In the genomic region with DNA sequence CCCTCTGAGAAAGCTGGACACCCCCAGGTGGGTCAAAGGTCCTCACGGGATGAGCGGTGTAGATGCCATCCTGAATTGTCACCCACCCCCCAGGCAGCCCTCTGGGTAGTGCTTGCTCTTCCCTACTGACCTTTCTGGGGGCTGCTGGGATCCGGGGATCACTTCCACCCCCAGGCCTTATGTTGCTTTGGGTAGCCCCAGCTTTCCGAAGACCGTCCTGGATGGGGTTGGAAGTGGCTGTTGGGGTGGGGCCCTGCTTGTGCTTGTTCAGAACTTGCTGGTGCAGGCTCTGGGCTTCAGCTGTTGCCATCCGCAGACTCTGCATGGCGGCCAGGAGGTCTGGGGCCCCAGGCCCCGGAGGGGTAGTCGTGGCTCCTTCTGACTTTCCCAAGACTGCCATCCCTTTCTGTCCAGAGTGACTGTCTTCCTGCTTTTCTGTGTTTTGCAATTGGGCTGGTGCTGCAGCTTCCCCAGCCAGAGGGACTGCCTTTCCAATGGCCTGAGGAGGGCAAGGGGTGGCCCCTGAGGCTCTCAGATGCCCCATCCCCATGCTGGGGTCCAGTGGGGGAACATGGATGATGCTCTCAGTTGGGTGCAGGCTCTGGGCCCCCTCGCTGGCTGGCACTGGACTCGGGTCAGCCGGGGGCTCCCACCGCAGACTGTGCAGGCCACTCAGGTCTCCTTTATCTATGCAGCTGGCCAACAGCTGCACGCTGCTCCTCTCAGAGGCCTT, we compare ENCODE assay signal across 30 cellular contexts. TPM values are rescaled to one million over a fixed set of nuclear protein-coding genes. Genes with fewer than 3 reads are reported as not detected.
"Had no signal": no experiment of that assay in that cellular context is flagged by ENCODE, and none has a peak within 500 bp of the region (broad histone marks: within the 10 kb centered on the region; RNA-seq: fewer than 3 reads in every experiment).

No MANE protein-coding gene starts in this region.

- H3K27me3 ChIP-seq: colonic mucosa, esophagus muscularis mucosa, foreskin keratinocyte, heart right ventricle, neural progenitor cell, ovary, suprapubic skin, transverse colon, upper lobe of right lung, uterus had no signal

- H3K4me2 ChIP-seq: neural progenitor cell had no signal

- H3K4me3 Mint-ChIP-seq: mesothelial cell of epicardium; naive B cell; nephron; neural progenitor cell; stimulated activated naive B cell treated with anti-CD40 and anti-IgM and Interleukin-4, amounts not matched to agents 10 μg/mL and 1 μg/mL and 100 μg/mL, for 72 hours; stimulated activated naive CD8-positive, alpha-beta T cell treated with anti-CD3 and anti-CD28 coated beads, Interleukin-15, amount 100 ng/mL, for 72 hours had no signal

- H3K9ac ChIP-seq: neural progenitor cell had no signal

- H3K27me3 Mint-ChIP-seq: stimulated activated naive B cell treated with anti-CD40 and anti-IgM and Interleukin-4, amounts not matched to agents 10 μg/mL and 1 μg/mL and 100 μg/mL, for 72 hours; stimulated activated naive CD8-positive, alpha-beta T cell treated with anti-CD3 and anti-CD28 coated beads, Interleukin-15, amount 100 ng/mL, for 72 hours had no signal

- H3K9me3 ChIP-seq: colonic mucosa, esophagus muscularis mucosa, heart right ventricle, mucosa of descending colon, ovary, suprapubic skin, transverse colon, upper lobe of right lung, uterus had no signal

- H3K27ac ChIP-seq: colonic mucosa, esophagus muscularis mucosa, foreskin keratinocyte, neural progenitor cell, ovary, suprapubic skin, transverse colon, upper lobe of right lung, uterus had no signal

- H3K4me1 ChIP-seq: colonic mucosa, neural progenitor cell, uterus had no signal

- H3K27ac Mint-ChIP-seq: mesothelial cell of epicardium; naive B cell; nephron; stimulated activated naive CD8-positive, alpha-beta T cell treated with anti-CD3 and anti-CD28 coated beads, Interleukin-15, amount 100 ng/mL, for 72 hours had no signal

- H3K9me3 Mint-ChIP-seq: mesothelial cell of epicardium; naive B cell; nephron; neural progenitor cell; stimulated activated naive B cell treated with anti-CD40 and anti-IgM and Interleukin-4, amounts not matched to agents 10 μg/mL and 1 μg/mL and 100 μg/mL, for 72 hours; stimulated activated naive CD8-positive, alpha-beta T cell treated with anti-CD3 and anti-CD28 coated beads, Interleukin-15, amount 100 ng/mL, for 72 hours had no signal

- H2AFZ ChIP-seq: neural progenitor cell had no signal

- H3K4me3 ChIP-seq: colonic mucosa, esophagus muscularis mucosa, mucosa of descending colon, neural progenitor cell, ovary, suprapubic skin, transverse colon, upper lobe of right lung, uterus had no signal

- H3K36me3 Mint-ChIP-seq: mesothelial cell of epicardium, naive B cell, neural progenitor cell had no signal

- H3K36me3 ChIP-seq: colonic mucosa, neural progenitor cell, ovary, suprapubic skin, transverse colon, upper lobe of right lung, uterus had no signal

- DNase-seq: central memory CD4-positive, alpha-beta T cell; colonic mucosa; dermis blood vessel endothelial cell; effector memory CD4-positive, alpha-beta T cell; foreskin keratinocyte; glutamatergic neuron; hippocampal formation; kidney glomerular epithelial cell; mesenchymal stem cell; mucosa of descending colon; naive B cell; nucleus accumbens; ovary; stimulated activated CD4-positive, alpha-beta T cell treated with anti-CD3 and anti-CD28 coated beads, Interleukin-4, amount 100 ng/mL, for 4 hours; stimulated activated naive B cell treated with anti-CD40 and anti-IgM and Interleukin-4, amounts not matched to agents 10 μg/mL and 1 μg/mL and 100 μg/mL, for 72 hours; stimulated activated naive CD8-positive, alpha-beta T cell treated with anti-CD3 and anti-CD28 coated beads, Interleukin-15, amount 100 ng/mL, for 72 hours; transverse colon; upper lobe of right lung; uterus had no signal

RNA-seq across cellular contexts. Expression of a gene that starts 6.3 kb away (rescaled TPM):
- total RNA-seq: cerebellum, colonic mucosa, dermis blood vessel endothelial cell, endothelial cell of umbilical vein, fibroblast of lung, foreskin keratinocyte, liver, lung microvascular endothelial cell, mesothelial cell of epicardium, suprapubic skin, upper lobe of right lung had no signal
- polyA plus RNA-seq: endothelial cell of umbilical vein, foreskin keratinocyte had no signal
